In genomic region chr4:179415842-179416223, GRCh38 we compare ENCODE assay signal across 17 cellular contexts.
DNase-seq lines count a peak whose midpoint lies in the region; ATAC-seq, FAIRE-seq and TF ChIP-seq lines count a peak whose summit lies in the region.
"Had no signal": no experiment of that assay in that cellular context is flagged by ENCODE, and none has a peak within 500 bp of the region (broad histone marks: within the 10 kb centered on the region; RNA-seq: fewer than 3 reads in every experiment).

No MANE protein-coding gene starts in this region.

- H3K4me1 ChIP-seq in A549, result peaks cover 3% of the 10 kb centered on the region; the same call in 1 of the 3 replicates
- H3K4me1 ChIP-seq in HUES48 (ENCODE audit: control insufficient read depth, insufficient read depth, low read length), result peaks cover 18% of the 10 kb centered on the region
- H3K4me1 ChIP-seq in hepatocyte (ENCODE audit: insufficient read depth), result no peaks in the 10 kb centered on the region
- H3K4me1 ChIP-seq: uterus had no signal

- TF ChIP-seq CTCF in A549 (IDR thresholded peaks at IDR 0.05), result no peak
- no peak for TF ChIP-seq CTCF in hepatocyte (IDR thresholded peaks at IDR 0.05; ENCODE audit: poor library complexity)

- no peak overlapping the region for H2AFZ ChIP-seq in hepatocyte

- no peaks in the 10 kb centered on the region for H3K9me3 ChIP-seq in A549
- H3K9me3 ChIP-seq in HUES48 (ENCODE audit: control insufficient read depth, insufficient read depth, low read length), result no peaks in the 10 kb centered on the region
- no peaks in the 10 kb centered on the region for H3K9me3 ChIP-seq in hepatocyte (ENCODE audit: low read depth)
- H3K9me3 ChIP-seq: uterus had no signal

- ATAC-seq in A549, result peak in 1 of 2 experiments; percentile 44; a peak in 1 of 6 replicates
- ATAC-seq: stimulated activated naive CD8-positive, alpha-beta T cell treated with anti-CD3 and anti-CD28 coated beads, Interleukin-15, amount 100 ng/mL, for 72 hours had no signal

- TF ChIP-seq RAD21 in A549 (conservative IDR thresholded peaks at IDR 0.05 in 1 of 2, IDR thresholded peaks at IDR 0.05 in 1 of 2), result no peak

- H3K4me3 ChIP-seq in A549 (no peak overlapping the region), HUES48 (ENCODE audit: low read depth, low read length) (no peak overlapping the region), hepatocyte (no peak overlapping the region)
- H3K4me3 ChIP-seq: uterus had no signal

- H3K27me3 ChIP-seq in HUES48 (ENCODE audit: control insufficient read depth, insufficient read depth, low read length) (no peaks in the 10 kb centered on the region), hepatocyte (no peaks in the 10 kb centered on the region)

- H3K27ac ChIP-seq in A549 (no peak overlapping the region), HUES48 (ENCODE audit: low read depth, low read length) (peak overlapping the region; percentile 8), hepatocyte (no peak overlapping the region)
- H3K27ac ChIP-seq: uterus had no signal

- TF ChIP-seq EP300 in A549 (IDR thresholded peaks at IDR 0.05), result no peak

- CTCF ChIA-PET in A549 (lab: Yijun Ruan, JAX), result no interaction called here

- TF ChIP-seq POLR2A in A549 (IDR thresholded peaks at IDR 0.05; ENCODE audit: low read length), result no peak

- DNase-seq in A549 (ENCODE audit: low read depth in 1 of 2, low spot score in 1 of 2) (peak in 1 of 2 experiments; percentile 31), NCI-H69 (lab: John Stamatoyannopoulos, UW) (peak; percentile 85), hepatocyte (ENCODE audit: low spot score) (peak; percentile 51), kidney glomerular epithelial cell (lab: John Stamatoyannopoulos, UW) (no peak)
- DNase-seq in activated effector memory CD4-positive, alpha-beta T cell treated with Interleukin-2 at 50 U/mL for 16 hours, result no peak
- no peak for DNase-seq in effector CD8-positive, alpha-beta T cell (lab: John Stamatoyannopoulos, UW)
- DNase-seq in stimulated activated CD4-positive, alpha-beta T cell treated with anti-CD3 and anti-CD28 coated beads, Interleukin-1b, Interleukin-23, amount 100 ng/mL, for 48 hours, result no peak
- DNase-seq: activated CD4-positive, alpha-beta T cell treated with anti-CD3 and anti-CD28 coated beads for 4 hours; activated naive CD8-positive, alpha-beta T cell treated with anti-CD3 and anti-CD28 coated beads, Interleukin-2, amount 10 ng/mL, durations not matched to agents 7 days and 5 days; activated T-cell treated with anti-CD3 and anti-CD28 coated beads, Interleukin-2, amount 50 U/mL, for 1 hour; central memory CD4-positive, alpha-beta T cell; KG1; NCI-H226; stimulated activated naive CD8-positive, alpha-beta T cell treated with anti-CD3 and anti-CD28 coated beads, Interleukin-15, amount 100 ng/mL, for 72 hours; T-helper 1 cell; uterus had no signal

- H3K4me2 ChIP-seq in A549 (peak overlapping the region; percentile 43; the same call in 2 of the 3 replicates), hepatocyte (no peak overlapping the region)

- H3K9me2 ChIP-seq in hepatocyte (replicated peaks; ENCODE audit: insufficient read depth), result no peaks in the 10 kb centered on the region

- POLR2A ChIA-PET in A549 (lab: Yijun Ruan, JAX), result no interaction called here

- no peaks in the 10 kb centered on the region for H3K79me2 ChIP-seq in hepatocyte

- no peaks in the 10 kb centered on the region for H4K20me1 ChIP-seq in hepatocyte (ENCODE audit: insufficient read depth, poor library complexity, severe bottlenecking)

- H3K9ac ChIP-seq in HUES48 (ENCODE audit: low read depth, low read length), result no peak overlapping the region

- H3K36me3 ChIP-seq in HUES48 (ENCODE audit: control insufficient read depth, insufficient read depth, low read length), result no peaks in the 10 kb centered on the region
- no peaks in the 10 kb centered on the region for H3K36me3 ChIP-seq in hepatocyte (replicated peaks; ENCODE audit: insufficient read depth, low read depth)
- H3K36me3 ChIP-seq: uterus had no signal

- no peak for FAIRE-seq in A549 (lab: Jason Lieb, UNC)

- WGBS in A549 (ENCODE audit: missing lambda C conversion rate), result 12% methylated on average over 1 of the region's 1 CpG
- WGBS in hepatocyte (ENCODE audit: low lambda C conversion rate, missing lambda C conversion rate), result 35% methylated on average over 1 of the region's 1 CpG

TF ChIP-seq in A549, 52 proteins besides CTCF, POLR2A, EP300 and RAD21:
- TF ChIP-seq MAZ (IDR thresholded peaks at IDR 0.05; ENCODE audit: borderline replicate concordance, low read depth, low read length) (no peak), CEBPB (IDR thresholded peaks at IDR 0.05) (no peak), HDAC2 (IDR thresholded peaks at IDR 0.05) (no peak), HMGXB4 (CRISPR knock-in tag; IDR thresholded peaks at IDR 0.05; ENCODE audit: borderline replicate concordance) (no peak), ELK1 (IDR thresholded peaks at IDR 0.05; ENCODE audit: low read depth, low read length) (no peak), FOXS1 (CRISPR knock-in tag; IDR thresholded peaks at IDR 0.05) (no peak), SMC3 (IDR thresholded peaks at IDR 0.05) (no peak)

Comparison
In these comparisons a context has a peak if more than half of its experiments do, and no peak if none do; other contexts are left out.
1. DNase-seq: peak in NCI-H69 (single experiment) and hepatocyte (single experiment); none in activated effector memory CD4-positive, alpha-beta T cell treated with Interleukin-2 at 50 U/mL for 16 hours (single experiment), effector CD8-positive, alpha-beta T cell (single experiment), kidney glomerular epithelial cell (single experiment) and stimulated activated CD4-positive, alpha-beta T cell treated with anti-CD3 and anti-CD28 coated beads, Interleukin-1b, Interleukin-23, amount 100 ng/mL, for 48 hours (single experiment).